8 cellular contexts compared by ENCODE assay signal in genomic region chr6:43496370-43497128, GRCh38. TPM values are rescaled to one million over a fixed set of nuclear protein-coding genes. Genes with fewer than 3 reads are reported as not detected.
DNase-seq lines count a peak whose midpoint lies in the region; ATAC-seq, FAIRE-seq and TF ChIP-seq lines count a peak whose summit lies in the region.

No MANE protein-coding gene starts in this region.

- intact Hi-C loops in adrenal gland (cut with DNase I) (loop anchor here (5.0 kb wide), 2 partner anchors 44 to 114 kb away; no protein-coding TSS in a partner anchor), upper lobe of right lung (cut with DNase I) (no loop called here)

- peak; percentile 35 for ATAC-seq in upper lobe of right lung

- H3K27me3 ChIP-seq in adrenal gland (no peaks in the 10 kb centered on the region), upper lobe of right lung (no peaks in the 10 kb centered on the region)

- 34 to 43% (median 39%) methylated on average over 9 to 18 of the region's 18 CpGs for WGBS in adrenal gland, 4 donors

- FAIRE-seq in H54 (lab: Jason Lieb, UNC), result no peak

- H3K9me3 ChIP-seq in adrenal gland (replicated peaks in 1 of 3) (no peaks in the 10 kb centered on the region), upper lobe of right lung (no peaks in the 10 kb centered on the region)

- peak; percentile 46 to 67 (median 62) for TF ChIP-seq CTCF in adrenal gland (IDR thresholded peaks at IDR 0.05)
- peak; percentile 33 for TF ChIP-seq CTCF in upper lobe of right lung (IDR thresholded peaks at IDR 0.05)

- H3K4me1 ChIP-seq in adrenal gland (replicated peaks in 1 of 2) (peaks cover 24 to 29% of the 10 kb centered on the region in 2 donors), upper lobe of right lung (peaks cover 25% of the 10 kb centered on the region)

- H3K4me3 ChIP-seq in adrenal gland, result no peak overlapping the region
- no peak overlapping the region for H3K4me3 ChIP-seq in upper lobe of right lung

- peak; percentile 56 for DNase-seq in ACHN
- peak; percentile 93 for DNase-seq in H54 (ENCODE audit: insufficient read length, low spot score)
- DNase-seq in adrenal gland, result peak in 6 of 7 donors; percentile 40 to 67 (median 50)
- peak; percentile 86 for DNase-seq in iPS-NIHi7 (ENCODE audit: extremely low spot score)
- no peak for DNase-seq in upper lobe of right lung
- DNase-seq in NCI-H1436 treated with DMSO at 0.1 percent for 48 hours (lab: John Stamatoyannopoulos, UW), result no peak
- DNase-seq in GM19238 (ENCODE audit: insufficient read length, low spot score), result no peak
- DNase-seq in cerebellar nuclear complex (lab: John Stamatoyannopoulos, UW), result no peak

- peak overlapping the region in 1 of 5 donors; percentile 13 for H3K27ac ChIP-seq in adrenal gland
- H3K27ac ChIP-seq in upper lobe of right lung, result no peak overlapping the region

- TF ChIP-seq POLR2A in H54 (IDR thresholded peaks at IDR 0.05; ENCODE audit: low read depth, low read length) (no peak), adrenal gland (IDR thresholded peaks at IDR 0.05) (no peak)

- in situ Hi-C loops in ACHN (cut with HindIII; ENCODE audit: low pct_ligation_motif_present, low pct_unique_long_range_greater_than_20kb, low sequenced_read_pairs), result no loop called here

- H3K36me3 ChIP-seq in adrenal gland (replicated peaks in 1 of 2) (peaks cover 0 to 36% of the 10 kb centered on the region in 2 donors), upper lobe of right lung (peaks cover 40% of the 10 kb centered on the region)

RNA-seq across cellular contexts. Expression of gene LRRC73, which starts 13.6 kb away (rescaled TPM):
- total RNA-seq in adrenal gland (10 to 100 TPM in 3 of 8 donors, 1 to 10 TPM in 5; 1.4 to 15.0 (median 6.3) TPM), upper lobe of right lung (0.55 TPM)
- polyA plus RNA-seq in adrenal gland, result 1 to 10 TPM; 2.8 to 4.0 (median 3.1) TPM

RNA-seq across cellular contexts. Expression of gene TJAP1, which starts 19.2 kb away (rescaled TPM):
- total RNA-seq in adrenal gland, result 10 to 100 TPM; 24.5 to 66.0 (median 33.0) TPM
- 10 to 100 TPM; 17.6 to 77.5 (median 54.4) TPM for polyA plus RNA-seq in adrenal gland
- 31.2 TPM for total RNA-seq in upper lobe of right lung

RNA-seq across cellular contexts. Expression of gene YIPF3, which starts 20.2 kb away (rescaled TPM):
- total RNA-seq in adrenal gland, result 100 to 1,000 TPM; 121 to 271 (median 160) TPM
- polyA plus RNA-seq in adrenal gland, result 100 to 1,000 TPM in 1 of 3 donors, 10 to 100 TPM in 2; 78.1 to 139 (median 98.0) TPM
- total RNA-seq in upper lobe of right lung, result 100 TPM

RNA-seq across cellular contexts. Expression of gene POLR1C, which starts 20.3 kb away (rescaled TPM):
- 10 to 100 TPM; 16.8 to 54.4 (median 29.4) TPM for total RNA-seq in adrenal gland
- 10 to 100 TPM; 36.7 to 67.2 (median 50.7) TPM for polyA plus RNA-seq in adrenal gland
- 28.5 TPM for total RNA-seq in upper lobe of right lung

RNA-seq across cellular contexts. Expression of gene DLK2, which starts 41.2 kb away (rescaled TPM):
- 1 to 10 TPM in 3 of 8 donors, under 1 TPM in 2, not detected in 3; 0.14 to 3.9 (median 1.5) TPM for total RNA-seq in adrenal gland
- polyA plus RNA-seq in adrenal gland, result 1 to 10 TPM in 1 of 3 donors, under 1 TPM in 1, not detected in 1; 0.64 to 1.0 TPM
- 0.23 TPM for total RNA-seq in upper lobe of right lung

Comparison
In these comparisons a context has a peak if more than half of its experiments do, and no peak if none do; other contexts are left out.
1. DNase-seq: peak in ACHN (single experiment), H54 (single experiment), adrenal gland (6 of 7) and iPS-NIHi7 (single experiment); none in upper lobe of right lung (single experiment), NCI-H1436 treated with DMSO at 0.1 percent for 48 hours (single experiment), GM19238 (single experiment) and cerebellar nuclear complex (0 of 2).